In the genomic region with DNA sequence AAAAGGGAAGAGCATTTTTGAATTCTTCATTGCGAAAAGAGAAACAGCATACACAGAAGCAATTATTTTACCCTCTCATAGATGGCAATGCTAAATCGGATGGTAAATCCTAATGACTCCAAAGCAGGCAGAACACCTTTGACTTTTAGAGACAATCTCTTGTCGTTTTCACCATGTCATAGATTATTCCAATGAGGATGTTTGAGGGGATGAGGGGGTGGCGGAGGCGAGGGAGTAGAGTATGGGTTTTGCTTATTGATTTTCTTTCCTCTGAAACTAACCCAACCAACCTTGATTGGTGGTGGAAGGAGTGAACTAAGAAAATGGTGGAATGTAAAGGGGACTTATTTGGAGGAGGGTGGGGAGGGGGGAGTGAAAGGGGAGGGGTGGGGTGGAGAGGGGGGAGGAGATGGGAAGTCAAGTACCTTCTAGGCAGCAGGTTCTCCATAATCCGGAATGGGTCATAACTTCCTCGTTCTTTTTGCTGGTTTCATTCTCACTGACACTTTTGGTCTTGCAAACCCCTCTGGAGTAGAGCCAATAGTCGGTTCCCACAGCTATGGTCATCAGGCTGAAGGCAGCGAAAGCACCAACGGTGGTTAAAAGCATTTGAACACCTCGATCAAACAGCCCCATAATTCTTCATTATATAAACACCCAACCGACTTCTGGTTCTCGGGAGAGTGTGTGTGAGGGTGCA, we compare ENCODE assay signal across 2 cellular contexts.
TF ChIP-seq lines count a peak whose summit lies in the region.

No MANE protein-coding gene starts in this region.

TF ChIP-seq in GM23338, 12 proteins besides CTCF, POLR2A, EP300 and RAD21 (continued from another document):
- TF ChIP-seq, protein P1, sequence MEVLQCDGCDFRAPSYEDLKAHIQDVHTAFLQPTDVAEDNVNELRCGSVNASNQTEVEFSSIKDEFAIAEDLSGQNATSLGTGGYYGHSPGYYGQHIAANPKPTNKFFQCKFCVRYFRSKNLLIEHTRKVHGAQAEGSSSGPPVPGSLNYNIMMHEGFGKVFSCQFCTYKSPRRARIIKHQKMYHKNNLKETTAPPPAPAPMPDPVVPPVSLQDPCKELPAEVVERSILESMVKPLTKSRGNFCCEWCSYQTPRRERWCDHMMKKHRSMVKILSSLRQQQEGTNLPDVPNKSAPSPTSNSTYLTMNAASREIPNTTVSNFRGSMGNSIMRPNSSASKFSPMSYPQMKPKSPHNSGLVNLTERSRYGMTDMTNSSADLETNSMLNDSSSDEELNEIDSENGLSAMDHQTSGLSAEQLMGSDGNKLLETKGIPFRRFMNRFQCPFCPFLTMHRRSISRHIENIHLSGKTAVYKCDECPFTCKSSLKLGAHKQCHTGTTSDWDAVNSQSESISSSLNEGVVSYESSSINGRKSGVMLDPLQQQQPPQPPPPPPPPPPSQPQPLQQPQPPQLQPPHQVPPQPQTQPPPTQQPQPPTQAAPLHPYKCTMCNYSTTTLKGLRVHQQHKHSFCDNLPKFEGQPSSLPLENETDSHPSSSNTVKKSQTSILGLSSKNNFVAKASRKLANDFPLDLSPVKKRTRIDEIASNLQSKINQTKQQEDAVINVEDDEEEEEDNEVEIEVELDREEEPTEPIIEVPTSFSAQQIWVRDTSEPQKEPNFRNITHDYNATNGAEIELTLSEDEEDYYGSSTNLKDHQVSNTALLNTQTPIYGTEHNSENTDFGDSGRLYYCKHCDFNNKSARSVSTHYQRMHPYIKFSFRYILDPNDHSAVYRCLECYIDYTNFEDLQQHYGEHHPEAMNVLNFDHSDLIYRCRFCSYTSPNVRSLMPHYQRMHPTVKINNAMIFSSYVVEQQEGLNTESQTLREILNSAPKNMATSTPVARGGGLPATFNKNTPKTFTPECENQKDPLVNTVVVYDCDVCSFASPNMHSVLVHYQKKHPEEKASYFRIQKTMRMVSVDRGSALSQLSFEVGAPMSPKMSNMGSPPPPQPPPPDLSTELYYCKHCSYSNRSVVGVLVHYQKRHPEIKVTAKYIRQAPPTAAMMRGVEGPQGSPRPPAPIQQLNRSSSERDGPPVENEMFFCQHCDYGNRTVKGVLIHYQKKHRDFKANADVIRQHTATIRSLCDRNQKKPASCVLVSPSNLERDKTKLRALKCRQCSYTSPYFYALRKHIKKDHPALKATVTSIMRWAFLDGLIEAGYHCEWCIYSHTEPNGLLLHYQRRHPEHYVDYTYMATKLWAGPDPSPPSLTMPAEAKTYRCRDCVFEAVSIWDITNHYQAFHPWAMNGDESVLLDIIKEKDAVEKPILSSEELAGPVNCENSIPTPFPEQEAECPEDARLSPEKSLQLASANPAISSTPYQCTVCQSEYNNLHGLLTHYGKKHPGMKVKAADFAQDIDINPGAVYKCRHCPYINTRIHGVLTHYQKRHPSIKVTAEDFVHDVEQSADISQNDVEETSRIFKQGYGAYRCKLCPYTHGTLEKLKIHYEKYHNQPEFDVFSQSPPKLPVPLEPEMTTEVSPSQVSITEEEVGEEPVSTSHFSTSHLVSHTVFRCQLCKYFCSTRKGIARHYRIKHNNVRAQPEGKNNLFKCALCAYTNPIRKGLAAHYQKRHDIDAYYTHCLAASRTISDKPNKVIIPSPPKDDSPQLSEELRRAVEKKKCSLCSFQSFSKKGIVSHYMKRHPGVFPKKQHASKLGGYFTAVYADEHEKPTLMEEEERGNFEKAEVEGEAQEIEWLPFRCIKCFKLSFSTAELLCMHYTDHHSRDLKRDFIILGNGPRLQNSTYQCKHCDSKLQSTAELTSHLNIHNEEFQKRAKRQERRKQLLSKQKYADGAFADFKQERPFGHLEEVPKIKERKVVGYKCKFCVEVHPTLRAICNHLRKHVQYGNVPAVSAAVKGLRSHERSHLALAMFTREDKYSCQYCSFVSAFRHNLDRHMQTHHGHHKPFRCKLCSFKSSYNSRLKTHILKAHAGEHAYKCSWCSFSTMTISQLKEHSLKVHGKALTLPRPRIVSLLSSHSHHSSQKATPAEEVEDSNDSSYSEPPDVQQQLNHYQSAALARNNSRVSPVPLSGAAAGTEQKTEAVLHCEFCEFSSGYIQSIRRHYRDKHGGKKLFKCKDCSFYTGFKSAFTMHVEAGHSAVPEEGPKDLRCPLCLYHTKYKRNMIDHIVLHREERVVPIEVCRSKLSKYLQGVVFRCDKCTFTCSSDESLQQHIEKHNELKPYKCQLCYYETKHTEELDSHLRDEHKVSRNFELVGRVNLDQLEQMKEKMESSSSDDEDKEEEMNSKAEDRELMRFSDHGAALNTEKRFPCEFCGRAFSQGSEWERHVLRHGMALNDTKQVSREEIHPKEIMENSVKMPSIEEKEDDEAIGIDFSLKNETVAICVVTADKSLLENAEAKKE (CRISPR knock-in tag; IDR thresholded peaks at IDR 0.05) = no peak
- TF ChIP-seq JUNB (IDR thresholded peaks at IDR 0.05; ENCODE audit: unreplicated experiment) = no peak
- TF ChIP-seq ZNF331 (CRISPR knock-in tag; IDR thresholded peaks at IDR 0.05; ENCODE audit: low read depth) = no peak

TF ChIP-seq in WTC11, 78 proteins besides CTCF, POLR2A, EP300 and RAD21 (continued from another document):
- TF ChIP-seq, protein P2, sequence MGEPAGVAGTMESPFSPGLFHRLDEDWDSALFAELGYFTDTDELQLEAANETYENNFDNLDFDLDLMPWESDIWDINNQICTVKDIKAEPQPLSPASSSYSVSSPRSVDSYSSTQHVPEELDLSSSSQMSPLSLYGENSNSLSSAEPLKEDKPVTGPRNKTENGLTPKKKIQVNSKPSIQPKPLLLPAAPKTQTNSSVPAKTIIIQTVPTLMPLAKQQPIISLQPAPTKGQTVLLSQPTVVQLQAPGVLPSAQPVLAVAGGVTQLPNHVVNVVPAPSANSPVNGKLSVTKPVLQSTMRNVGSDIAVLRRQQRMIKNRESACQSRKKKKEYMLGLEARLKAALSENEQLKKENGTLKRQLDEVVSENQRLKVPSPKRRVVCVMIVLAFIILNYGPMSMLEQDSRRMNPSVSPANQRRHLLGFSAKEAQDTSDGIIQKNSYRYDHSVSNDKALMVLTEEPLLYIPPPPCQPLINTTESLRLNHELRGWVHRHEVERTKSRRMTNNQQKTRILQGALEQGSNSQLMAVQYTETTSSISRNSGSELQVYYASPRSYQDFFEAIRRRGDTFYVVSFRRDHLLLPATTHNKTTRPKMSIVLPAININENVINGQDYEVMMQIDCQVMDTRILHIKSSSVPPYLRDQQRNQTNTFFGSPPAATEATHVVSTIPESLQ (CRISPR knock-in tag; IDR thresholded peaks at IDR 0.05) = no peak
- TF ChIP-seq, protein P3, sequence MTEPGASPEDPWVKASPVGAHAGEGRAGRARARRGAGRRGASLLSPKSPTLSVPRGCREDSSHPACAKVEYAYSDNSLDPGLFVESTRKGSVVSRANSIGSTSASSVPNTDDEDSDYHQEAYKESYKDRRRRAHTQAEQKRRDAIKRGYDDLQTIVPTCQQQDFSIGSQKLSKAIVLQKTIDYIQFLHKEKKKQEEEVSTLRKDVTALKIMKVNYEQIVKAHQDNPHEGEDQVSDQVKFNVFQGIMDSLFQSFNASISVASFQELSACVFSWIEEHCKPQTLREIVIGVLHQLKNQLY (CRISPR knock-in tag; IDR thresholded peaks at IDR 0.05) = no peak
- TF ChIP-seq NR3C1 (CRISPR knock-in tag; conservative IDR thresholded peaks at IDR 0.05; ENCODE audit: low read depth) = no peak
- no peak for TF ChIP-seq FOXP1 (CRISPR knock-in tag; IDR thresholded peaks at IDR 0.05; ENCODE audit: borderline replicate concordance)
